Comparison of ENCODE assay signal across 15 cellular contexts in the genomic region with DNA sequence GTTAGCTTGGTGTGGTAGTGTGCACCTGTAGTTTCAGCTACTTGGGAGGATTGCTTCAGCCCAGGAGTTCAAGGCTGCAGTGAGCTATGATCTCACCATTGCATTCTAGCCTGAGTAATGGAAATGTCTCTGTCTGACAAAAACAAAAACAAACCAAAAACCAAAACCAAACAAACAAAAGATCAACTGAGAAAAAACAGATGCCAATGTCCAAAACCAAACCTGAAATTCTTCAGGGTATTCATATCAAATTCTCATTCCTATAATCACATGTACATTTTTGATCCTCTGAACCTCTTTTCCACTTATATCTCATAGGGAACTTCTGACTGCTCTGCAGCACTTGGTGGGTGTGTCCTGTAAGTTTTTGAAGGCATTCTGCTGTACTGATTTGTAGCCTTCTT.
DNase-seq lines count a peak whose midpoint lies in the region; ATAC-seq and TF ChIP-seq lines count a peak whose summit lies in the region.
"Had no signal": no experiment of that assay in that cellular context is flagged by ENCODE, and none has a peak within 500 bp of the region (broad histone marks: within the 10 kb centered on the region; RNA-seq: fewer than 3 reads in every experiment).

No MANE protein-coding gene starts in this region.

- intact Hi-C loops in activated CD8-positive, alpha-beta T cell treated with anti-CD3 and anti-CD28 coated beads for 36 hours (cut with micrococcal nuclease) = no loop called here
- intact Hi-C loops in PC-3 (cut with micrococcal nuclease) = no loop called here
- intact Hi-C loops in dendritic cell treated with granulocyte-macrophage colony-stimulating factor and Interleukin-4, amounts not matched to agents 40 ng/mL and 50 ng/mL, for 4 days (cut with micrococcal nuclease) = no loop called here

- H3K9me2 ChIP-seq in PC-3 (replicated peaks; ENCODE audit: low read length) (no peaks in the 10 kb centered on the region), MM.1S (replicated peaks; ENCODE audit: insufficient read depth, low read length) (no peaks in the 10 kb centered on the region)

- BruUV-seq in PC-3 (replicated peaks; lab: Mats Ljungman, UMichigan) = no TSS peak

- H3K4me3 ChIP-seq in PC-3 (ENCODE audit: low read length) (no peak overlapping the region), MM.1S (ENCODE audit: low read length) (no peak overlapping the region)
- H3K4me3 ChIP-seq: lower lobe of right lung had no signal

- H3K9ac ChIP-seq in PC-3 (ENCODE audit: low read length) (no peak overlapping the region; the same call in 1 of the 2 replicates), MM.1S (ENCODE audit: low read length) (no peak overlapping the region)

- H3K27me3 ChIP-seq in PC-3 (ENCODE audit: low read length) = no peaks in the 10 kb centered on the region
- H3K27me3 ChIP-seq in MM.1S (replicated peaks; ENCODE audit: insufficient read depth, low read length) = no peaks in the 10 kb centered on the region

- H3K36me3 ChIP-seq in PC-3 (ENCODE audit: low read depth, low read length) (peaks cover 8% of the 10 kb centered on the region; the same call in 1 of the 2 replicates), MM.1S (replicated peaks; ENCODE audit: insufficient read depth, low read length) (no peaks in the 10 kb centered on the region)
- H3K36me3 ChIP-seq: lower lobe of right lung had no signal

- peak overlapping the region; percentile 13 for H3K27ac Mint-ChIP-seq in activated CD8-positive, alpha-beta T cell treated with anti-CD3 and anti-CD28 coated beads, Interleukin-2, amount 10 ng/mL, durations not matched to agents 7 days and 5 days
- H3K27ac Mint-ChIP-seq in activated CD8-positive, alpha-beta T cell treated with anti-CD3 and anti-CD28 coated beads for 36 hours = no peak overlapping the region
- H3K27ac Mint-ChIP-seq in dendritic cell treated with granulocyte-macrophage colony-stimulating factor and Interleukin-4, amounts not matched to agents 40 ng/mL and 50 ng/mL, for 4 days = peak overlapping the region; percentile 66
- H3K27ac Mint-ChIP-seq in osteocyte (ENCODE audit: unreplicated experiment) = peak overlapping the region; percentile 82
- H3K27ac Mint-ChIP-seq: activated B cell treated with CpG ODN at 0.5 μM for 24 hours had no signal

- no peak for DNase-seq in activated CD8-positive, alpha-beta T cell treated with anti-CD3 and anti-CD28 coated beads, Interleukin-2, amount 10 ng/mL, durations not matched to agents 7 days and 5 days
- DNase-seq in activated CD8-positive, alpha-beta T cell treated with anti-CD3 and anti-CD28 coated beads for 36 hours = no peak
- DNase-seq in PC-3 (no peak), osteocyte (ENCODE audit: extremely low spot score, unreplicated experiment) (no peak), middle frontal gyrus (ENCODE audit: extremely low spot score, low spot score) (no peak), MM.1S (no peak), substantia nigra (lab: John Stamatoyannopoulos, UW) (no peak)
- DNase-seq: activated B cell treated with CpG ODN at 0.5 μM for 24 hours; anterior cingulate cortex; CD8-positive, alpha-beta memory T cell; dermis blood vessel endothelial cell; lower lobe of right lung; NCI-H1436 treated with DMSO at 0.1 percent for 48 hours; stimulated activated naive CD4-positive, alpha-beta T cell had no signal

- H3F3A ChIP-seq in PC-3 (ENCODE audit: low read length, unreplicated experiment) (no peaks in the 10 kb centered on the region), MM.1S (ENCODE audit: insufficient read depth, low read length) (no peaks in the 10 kb centered on the region)

- peak; percentile 49 for ATAC-seq in activated CD8-positive, alpha-beta T cell treated with anti-CD3 and anti-CD28 coated beads, Interleukin-2, amount 10 ng/mL, durations not matched to agents 7 days and 5 days
- no peak for ATAC-seq in activated CD8-positive, alpha-beta T cell treated with anti-CD3 and anti-CD28 coated beads for 36 hours
- ATAC-seq in PC-3 = no peak
- ATAC-seq: lower lobe of right lung had no signal

- peaks cover 62% of the 10 kb centered on the region for H3K4me1 ChIP-seq in PC-3 (ENCODE audit: insufficient read depth, low read length)
- no peaks in the 10 kb centered on the region for H3K4me1 ChIP-seq in MM.1S (ENCODE audit: low read length)
- H3K4me1 ChIP-seq: lower lobe of right lung had no signal

- POLR2A ChIA-PET in activated CD8-positive, alpha-beta T cell treated with anti-CD3 and anti-CD28 coated beads, Interleukin-2, amount 10 ng/mL, durations not matched to agents 7 days and 5 days (lab: Charles Lee) = no interaction called here
- POLR2A ChIA-PET in activated CD8-positive, alpha-beta T cell treated with anti-CD3 and anti-CD28 coated beads for 36 hours (lab: Charles Lee) = no interaction called here
- POLR2A ChIA-PET in PC-3 (lab: Charles Lee; ENCODE audit: unreplicated experiment) = no interaction called here

- no peak for TF ChIP-seq CTCF in activated CD8-positive, alpha-beta T cell treated with anti-CD3 and anti-CD28 coated beads for 36 hours (IDR thresholded peaks at IDR 0.05)
- no peak for TF ChIP-seq CTCF in PC-3 (conservative IDR thresholded peaks at IDR 0.05; ENCODE audit: low read depth, low read length)
- no peak for TF ChIP-seq CTCF in osteocyte (IDR thresholded peaks at IDR 0.05)
- no peak for TF ChIP-seq CTCF in MM.1S (IDR thresholded peaks at IDR 0.05; ENCODE audit: low read length)

- H3K4me2 ChIP-seq in PC-3 (ENCODE audit: low read length) = no peak overlapping the region
- no peak overlapping the region for H3K4me2 ChIP-seq in MM.1S (ENCODE audit: low read depth, low read length)

- H3K36me3 Mint-ChIP-seq in activated CD8-positive, alpha-beta T cell treated with anti-CD3 and anti-CD28 coated beads, Interleukin-2, amount 10 ng/mL, durations not matched to agents 7 days and 5 days (ENCODE audit: low read depth) = peaks cover 63% of the 10 kb centered on the region
- H3K36me3 Mint-ChIP-seq in activated CD8-positive, alpha-beta T cell treated with anti-CD3 and anti-CD28 coated beads for 36 hours (ENCODE audit: low read depth) = peaks cover 38% of the 10 kb centered on the region
- H3K36me3 Mint-ChIP-seq in dendritic cell treated with granulocyte-macrophage colony-stimulating factor and Interleukin-4, amounts not matched to agents 40 ng/mL and 50 ng/mL, for 4 days (ENCODE audit: low read depth) = no peaks in the 10 kb centered on the region
- peaks cover 14% of the 10 kb centered on the region for H3K36me3 Mint-ChIP-seq in osteocyte (ENCODE audit: unreplicated experiment)

- CTCF ChIA-PET in activated CD8-positive, alpha-beta T cell treated with anti-CD3 and anti-CD28 coated beads, Interleukin-2, amount 10 ng/mL, durations not matched to agents 7 days and 5 days (lab: Charles Lee) = interaction anchor here (1.1 kb wide), 1 partner anchor 11 kb away, joined by 3 read pairs; no protein-coding TSS in a partner anchor
- CTCF ChIA-PET in activated CD8-positive, alpha-beta T cell treated with anti-CD3 and anti-CD28 coated beads for 36 hours (lab: Charles Lee) = no interaction called here
- CTCF ChIA-PET in PC-3 (lab: Charles Lee) = no interaction called here

- no peaks in the 10 kb centered on the region for H4K20me1 ChIP-seq in PC-3 (ENCODE audit: low read length)
- no peaks in the 10 kb centered on the region for H4K20me1 ChIP-seq in MM.1S (ENCODE audit: insufficient read depth, low read length)

- no peaks in the 10 kb centered on the region for H3K9me3 Mint-ChIP-seq in activated CD8-positive, alpha-beta T cell treated with anti-CD3 and anti-CD28 coated beads, Interleukin-2, amount 10 ng/mL, durations not matched to agents 7 days and 5 days (ENCODE audit: insufficient read depth)
- H3K9me3 Mint-ChIP-seq in activated CD8-positive, alpha-beta T cell treated with anti-CD3 and anti-CD28 coated beads for 36 hours = no peaks in the 10 kb centered on the region
- H3K9me3 Mint-ChIP-seq in dendritic cell treated with granulocyte-macrophage colony-stimulating factor and Interleukin-4, amounts not matched to agents 40 ng/mL and 50 ng/mL, for 4 days = peaks cover 1% of the 10 kb centered on the region
- peaks cover 6% of the 10 kb centered on the region for H3K9me3 Mint-ChIP-seq in osteocyte (ENCODE audit: unreplicated experiment)
- H3K9me3 Mint-ChIP-seq: activated B cell treated with CpG ODN at 0.5 μM for 24 hours; CD8-positive, alpha-beta memory T cell had no signal

- peak overlapping the region; percentile 51; the same call in 1 of the 2 replicates for H3K27ac ChIP-seq in PC-3 (ENCODE audit: low read length)
- no peak overlapping the region for H3K27ac ChIP-seq in MM.1S (ENCODE audit: low read length)
- H3K27ac ChIP-seq in substantia nigra (ENCODE audit: low read depth, low read length, poor library complexity, severe bottlenecking) = no peak overlapping the region
- H3K27ac ChIP-seq: lower lobe of right lung had no signal

- H3K9me3 ChIP-seq in PC-3 (ENCODE audit: low read length) (no peaks in the 10 kb centered on the region), MM.1S (replicated peaks; ENCODE audit: insufficient read depth, low read length) (no peaks in the 10 kb centered on the region)
- H3K9me3 ChIP-seq: lower lobe of right lung had no signal

- H3K79me2 ChIP-seq in PC-3 (ENCODE audit: low read length) (peaks cover 59% of the 10 kb centered on the region), MM.1S (ENCODE audit: low read length) (peaks cover 90% of the 10 kb centered on the region)

- no peak overlapping the region for H3K4me3 Mint-ChIP-seq in activated CD8-positive, alpha-beta T cell treated with anti-CD3 and anti-CD28 coated beads, Interleukin-2, amount 10 ng/mL, durations not matched to agents 7 days and 5 days
- no peak overlapping the region for H3K4me3 Mint-ChIP-seq in activated CD8-positive, alpha-beta T cell treated with anti-CD3 and anti-CD28 coated beads for 36 hours
- H3K4me3 Mint-ChIP-seq in dendritic cell treated with granulocyte-macrophage colony-stimulating factor and Interleukin-4, amounts not matched to agents 40 ng/mL and 50 ng/mL, for 4 days = no peak overlapping the region
- no peak overlapping the region for H3K4me3 Mint-ChIP-seq in osteocyte (ENCODE audit: unreplicated experiment)
- H3K4me3 Mint-ChIP-seq: activated B cell treated with CpG ODN at 0.5 μM for 24 hours; CD8-positive, alpha-beta memory T cell had no signal

- H2AFZ ChIP-seq in PC-3 (ENCODE audit: low read length) (no peak overlapping the region), MM.1S (ENCODE audit: low read length) (no peak overlapping the region)

- peaks cover 25% of the 10 kb centered on the region for H3K4me1 Mint-ChIP-seq in activated CD8-positive, alpha-beta T cell treated with anti-CD3 and anti-CD28 coated beads, Interleukin-2, amount 10 ng/mL, durations not matched to agents 7 days and 5 days (ENCODE audit: low read depth)
- peaks cover 43% of the 10 kb centered on the region for H3K4me1 Mint-ChIP-seq in activated CD8-positive, alpha-beta T cell treated with anti-CD3 and anti-CD28 coated beads for 36 hours (ENCODE audit: low read depth)
- H3K4me1 Mint-ChIP-seq in dendritic cell treated with granulocyte-macrophage colony-stimulating factor and Interleukin-4, amounts not matched to agents 40 ng/mL and 50 ng/mL, for 4 days (ENCODE audit: low read depth) = peaks cover 22% of the 10 kb centered on the region
- peaks cover 71% of the 10 kb centered on the region for H3K4me1 Mint-ChIP-seq in osteocyte (ENCODE audit: unreplicated experiment)

- H3K27me3 Mint-ChIP-seq in activated CD8-positive, alpha-beta T cell treated with anti-CD3 and anti-CD28 coated beads, Interleukin-2, amount 10 ng/mL, durations not matched to agents 7 days and 5 days (ENCODE audit: low read depth) = no peaks in the 10 kb centered on the region
- H3K27me3 Mint-ChIP-seq in activated CD8-positive, alpha-beta T cell treated with anti-CD3 and anti-CD28 coated beads for 36 hours = no peaks in the 10 kb centered on the region
- H3K27me3 Mint-ChIP-seq in dendritic cell treated with granulocyte-macrophage colony-stimulating factor and Interleukin-4, amounts not matched to agents 40 ng/mL and 50 ng/mL, for 4 days = no peaks in the 10 kb centered on the region
- H3K27me3 Mint-ChIP-seq in osteocyte (ENCODE audit: unreplicated experiment) = no peaks in the 10 kb centered on the region
- H3K27me3 Mint-ChIP-seq: activated B cell treated with CpG ODN at 0.5 μM for 24 hours; CD8-positive, alpha-beta memory T cell had no signal
